In genomic region chr1:16094453-16095158, GRCh38 we compare ENCODE assay signal across 27 cellular contexts. TPM values are rescaled to one million over a fixed set of nuclear protein-coding genes. Genes with fewer than 3 reads are reported as not detected.
DNase-seq lines count a peak whose midpoint lies in the region; ATAC-seq, FAIRE-seq and TF ChIP-seq lines count a peak whose summit lies in the region.
"Had no signal": no experiment of that assay in that cellular context is flagged by ENCODE, and none has a peak within 500 bp of the region (broad histone marks: within the 10 kb centered on the region; RNA-seq: fewer than 3 reads in every experiment).

No MANE protein-coding gene starts in this region.

- H3K9ac ChIP-seq in endodermal cell (ENCODE audit: extremely low read depth, low read length, poor library complexity, severe bottlenecking) = no peak overlapping the region
- H3K9ac ChIP-seq: BLaER1 treated with 17β-estradiol and CSF1 and Interleukin-3, amounts not matched to agents 10 nM and 100 nM had no signal

- H3K36me3 ChIP-seq in HEK293 (ENCODE audit: control insufficient read depth in 2 of 2, insufficient read depth in 1 of 2, low read length in 2 of 2) (no peaks in the 10 kb centered on the region), endodermal cell (ENCODE audit: control insufficient read depth, insufficient read depth, low read length) (no peaks in the 10 kb centered on the region), pancreas (no peaks in the 10 kb centered on the region)
- H3K36me3 ChIP-seq: BLaER1 treated with 17β-estradiol and CSF1 and Interleukin-3, amounts not matched to agents 10 nM and 100 nM had no signal

- no peak overlapping the region for H3K4me3 ChIP-seq in HEK293 (ENCODE audit: low read depth, low read length)
- H3K4me3 ChIP-seq in endodermal cell (ENCODE audit: low read length) = no peak overlapping the region
- no peak overlapping the region for H3K4me3 ChIP-seq in pancreas
- H3K4me3 ChIP-seq: BLaER1 treated with 17β-estradiol and CSF1 and Interleukin-3, amounts not matched to agents 10 nM and 100 nM had no signal

- H3K4me1 ChIP-seq in HEK293 (ENCODE audit: control insufficient read depth, insufficient read depth, low read length) (no peaks in the 10 kb centered on the region), endodermal cell (ENCODE audit: control insufficient read depth, insufficient read depth, low read length) (no peaks in the 10 kb centered on the region), pancreas (peaks cover 22 to 32% (median 28%) of the 10 kb centered on the region in 3 donors)

- peak overlapping the region; percentile 36 for H3K27ac Mint-ChIP-seq in T-helper 1 cell treated with Interleukin-12 subunit alpha and Interleukin-12 subunit beta and Interleukin-4 antibody, amounts not matched to agents 30 μg/mL and 1 μg/mL, for 36 hours
- H3K27ac Mint-ChIP-seq in endodermal cell = no peak overlapping the region
- H3K27ac Mint-ChIP-seq: CD8-positive, alpha-beta T cell had no signal

- H3K27ac ChIP-seq in HEK293 (ENCODE audit: extremely low read depth, low read depth, low read length) (no peak overlapping the region), endodermal cell (ENCODE audit: low read depth, low read length) (no peak overlapping the region), pancreas (peak overlapping the region in 1 of 4 donors; percentile 25)
- H3K27ac ChIP-seq: 22Rv1; BLaER1 treated with 17β-estradiol and CSF1 and Interleukin-3, amounts not matched to agents 10 nM and 100 nM; HL-60 had no signal

- intact Hi-C loops in pancreas (cut with DNase I) = no loop called here

- H3K27me3 ChIP-seq in endodermal cell (ENCODE audit: control insufficient read depth, insufficient read depth, low read length, poor library complexity, severe bottlenecking) (no peaks in the 10 kb centered on the region), pancreas (no peaks in the 10 kb centered on the region)

- H3K4me1 Mint-ChIP-seq in T-helper 1 cell treated with Interleukin-12 subunit alpha and Interleukin-12 subunit beta and Interleukin-4 antibody, amounts not matched to agents 30 μg/mL and 1 μg/mL, for 36 hours (ENCODE audit: low read depth) = no peaks in the 10 kb centered on the region
- peaks cover 17% of the 10 kb centered on the region for H3K4me1 Mint-ChIP-seq in endodermal cell

- H3K9me3 Mint-ChIP-seq in T-helper 1 cell treated with Interleukin-12 subunit alpha and Interleukin-12 subunit beta and Interleukin-4 antibody, amounts not matched to agents 30 μg/mL and 1 μg/mL, for 36 hours = no peaks in the 10 kb centered on the region
- H3K9me3 Mint-ChIP-seq in endodermal cell = no peaks in the 10 kb centered on the region
- H3K9me3 Mint-ChIP-seq: CD8-positive, alpha-beta T cell had no signal

- ATAC-seq in pancreas (peak; percentile 81 to 88 (median 85)), left lobe of liver (no peak)
- ATAC-seq: CD8-positive, alpha-beta T cell; Panc1 had no signal

- TF ChIP-seq CTCF in HEK293 (tag by site-specific recombination; IDR thresholded peaks at IDR 0.05) = no peak
- no peak for TF ChIP-seq CTCF in endodermal cell (conservative IDR thresholded peaks at IDR 0.05)
- TF ChIP-seq CTCF in pancreas (IDR thresholded peaks at IDR 0.05) = no peak

- no peak overlapping the region for H3K4me3 Mint-ChIP-seq in T-helper 1 cell treated with Interleukin-12 subunit alpha and Interleukin-12 subunit beta and Interleukin-4 antibody, amounts not matched to agents 30 μg/mL and 1 μg/mL, for 36 hours
- no peak overlapping the region for H3K4me3 Mint-ChIP-seq in endodermal cell
- H3K4me3 Mint-ChIP-seq: CD8-positive, alpha-beta T cell had no signal

- POLR2A ChIA-PET in HEK293 (lab: Yijun Ruan, JAX) = no interaction called here

- no peaks in the 10 kb centered on the region for H3K9me3 ChIP-seq in HEK293 (ENCODE audit: control insufficient read depth, insufficient read depth, low read depth, low read length)
- H3K9me3 ChIP-seq in endodermal cell (ENCODE audit: control insufficient read depth, low read length) = no peaks in the 10 kb centered on the region
- no peaks in the 10 kb centered on the region for H3K9me3 ChIP-seq in pancreas

- CTCF ChIA-PET in HEK293 (lab: Yijun Ruan, JAX) = interaction anchor here (0.6 to 1.7 kb wide), 6 partner anchors 11 to 430 kb away, joined by 3 to 12 read pairs (median 6); no protein-coding TSS in a partner anchor

- 92 to 97% methylated on average over 3 to 20 of the region's 21 CpGs for WGBS in endodermal cell (ENCODE audit: insufficient coverage in 1 of 2, insufficient read length in 1 of 2), 2 experiments
- 46 to 59% methylated on average over 21 of the region's 21 CpGs for WGBS in pancreas, 2 donors

- H3K27me3 Mint-ChIP-seq in T-helper 1 cell treated with Interleukin-12 subunit alpha and Interleukin-12 subunit beta and Interleukin-4 antibody, amounts not matched to agents 30 μg/mL and 1 μg/mL, for 36 hours (ENCODE audit: low read depth) = peaks cover 3% of the 10 kb centered on the region
- peaks cover 7% of the 10 kb centered on the region for H3K27me3 Mint-ChIP-seq in endodermal cell (ENCODE audit: insufficient read depth)

- no peak for DNase-seq in T-helper 1 cell
- DNase-seq in endodermal cell = peak; percentile 53
- peak in 5 of 6 donors; percentile 71 to 81 (median 78) for DNase-seq in pancreas
- no peak for DNase-seq in DMS153 (lab: John Stamatoyannopoulos, UW)
- DNase-seq in left lobe of liver (ENCODE audit: low spot score) = no peak
- no peak for DNase-seq in NCI-H2227 (lab: John Stamatoyannopoulos, UW; ENCODE audit: unreplicated experiment)
- DNase-seq: ACHN; CD8-positive, alpha-beta T cell; DMS53; GDM1; GOT3; NCI-H1105; NCI-H146; NCI-H2029; NCI-H345; NCI-H524; NCI-H774; NK-92 treated with Interleukin-12 subunit alpha and Interleukin-12 subunit beta, amount 100 ng/mL, for 24 hours; SIG-M5 had no signal

- FAIRE-seq in pancreas (lab: Jason Lieb, UNC) = no peak
- FAIRE-seq: GM19239 had no signal

- no peaks in the 10 kb centered on the region for H3K36me3 Mint-ChIP-seq in T-helper 1 cell treated with Interleukin-12 subunit alpha and Interleukin-12 subunit beta and Interleukin-4 antibody, amounts not matched to agents 30 μg/mL and 1 μg/mL, for 36 hours (ENCODE audit: low read depth)
- no peaks in the 10 kb centered on the region for H3K36me3 Mint-ChIP-seq in endodermal cell (ENCODE audit: low read depth)
- H3K36me3 Mint-ChIP-seq: CD8-positive, alpha-beta T cell had no signal

TF ChIP-seq in HEK293, 187 proteins besides CTCF, POLR2A, EP300 and RAD21:
- TF ChIP-seq HOXD13 (CRISPR knock-in tag; IDR thresholded peaks at IDR 0.05; ENCODE audit: borderline replicate concordance) (0 out of 2 replicates have a peak, but pooled peaks have one; percentile 15), ZNF311 (tag by site-specific recombination; IDR thresholded peaks at IDR 0.05; ENCODE audit: borderline replicate concordance) (0 out of 2 replicates have a peak, but pooled peaks have one; percentile 88), ZNF169 (tag by site-specific recombination; IDR thresholded peaks at IDR 0.05) (0 out of 2 replicates have a peak, but pooled peaks have one; percentile 25), KLF9 (tag by site-specific recombination; IDR thresholded peaks at IDR 0.05; ENCODE audit: low read depth) (peak; percentile 56; the same call in 1 of the 2 replicates), ZNF521 (tag by site-specific recombination; IDR thresholded peaks at IDR 0.05) (0 out of 2 replicates have a peak, but pooled peaks have one; percentile 33), ZNF10 (tag by site-specific recombination; IDR thresholded peaks at IDR 0.05) (peak; percentile 82; the same call in 1 of the 2 replicates), ZNF274 (IDR thresholded peaks at IDR 0.05; ENCODE audit: low read length) (no peak), ZNF274 (tag by site-specific recombination; IDR thresholded peaks at IDR 0.05; ENCODE audit: borderline replicate concordance) (no peak), ZBTB26 (tag by site-specific recombination; optimal IDR thresholded peaks at IDR 0.05) (peak; percentile 11), ZNF658 (tag by site-specific recombination; IDR thresholded peaks at IDR 0.05) (no peak)

RNA-seq across cellular contexts. Expression of gene FAM131C, which starts 21.2 kb away (rescaled TPM):
- total RNA-seq in endodermal cell (1 to 10 TPM in 1 of 2 donors, under 1 TPM in 1; 0.66 to 2.5 TPM), pancreas (1 to 10 TPM in 3 of 6 donors, under 1 TPM in 3; 0.31 to 1.9 (median 1.2) TPM), left lobe of liver (not detected)
- 3.7 TPM for polyA plus RNA-seq in endodermal cell (2013, experiment 1 of 2)
- 2.4 TPM for polyA plus RNA-seq in endodermal cell (2013, experiment 2 of 2)
- polyA plus RNA-seq in pancreas = 10 to 100 TPM in 1 of 2 donors, 1 to 10 TPM in 1; 5.9 to 13.5 TPM
- total RNA-seq: CD8-positive, alpha-beta T cell had no signal

RNA-seq across cellular contexts. Expression of gene CLCNKB, which starts 51.0 kb away (rescaled TPM):
- total RNA-seq in endodermal cell = 1 to 10 TPM; 3.6 to 3.7 TPM
- polyA plus RNA-seq in endodermal cell (2013, experiment 1 of 2) = 3.4 TPM
- 2.0 TPM for polyA plus RNA-seq in endodermal cell (2013, experiment 2 of 2)
- 1 to 10 TPM in 1 of 6 donors, under 1 TPM in 5; 0.54 to 1.6 (median 0.74) TPM for total RNA-seq in pancreas
- 1 to 10 TPM; 1.5 to 1.7 TPM for polyA plus RNA-seq in pancreas
- not detected for total RNA-seq in left lobe of liver
- total RNA-seq: CD8-positive, alpha-beta T cell; HT-29 had no signal

Comparison
In these comparisons a context has a peak if more than half of its experiments do, and no peak if none do; other contexts are left out.
1. DNase-seq: peak in endodermal cell (single experiment) and pancreas (5 of 6); none in T-helper 1 cell (0 of 5), DMS153 (single experiment), left lobe of liver (single experiment) and NCI-H2227 (single experiment).